8 cellular contexts compared by ENCODE assay signal in genomic region chr20:63740070-63740500, GRCh38. TPM values are rescaled to one million over a fixed set of nuclear protein-coding genes. Genes with fewer than 3 reads are reported as not detected.
DNase-seq lines count a peak whose midpoint lies in the region; FAIRE-seq and TF ChIP-seq lines count a peak whose summit lies in the region.

No MANE protein-coding gene starts in this region.

- DNase-seq in NCI-H2171 treated with DMSO at 0.1 percent for 48 hours (lab: John Stamatoyannopoulos, UW), result peak; percentile 23
- DNase-seq in activated effector memory CD4-positive, alpha-beta T cell treated with Interleukin-2 at 50 U/mL for 16 hours, result peak; percentile 48
- peak; percentile 82 to 84 for DNase-seq in frontal cortex (ENCODE audit: low spot score in 2 of 2)
- peak; percentile 59 for DNase-seq in neuronal stem cell (ENCODE audit: low spot score)
- no peak for DNase-seq in HK-2 (ENCODE audit: unreplicated experiment)
- no peak for DNase-seq in NK-92 (lab: John Stamatoyannopoulos, UW; ENCODE audit: unreplicated experiment)

- H3K9me3 ChIP-seq in neuronal stem cell (replicated peaks in 1 of 2; ENCODE audit: control insufficient read depth in 2 of 2, insufficient read depth in 1 of 2, low read depth in 1 of 2, low read length in 2 of 2), result no peaks in the 10 kb centered on the region

- H3K79me2 ChIP-seq in ACC112 (ENCODE audit: control insufficient read depth, insufficient read depth, low read length, unreplicated experiment), result peaks cover 9% of the 10 kb centered on the region

- H3K4ac ChIP-seq in neuronal stem cell (ENCODE audit: low read length), result no peak overlapping the region

- H3K27ac ChIP-seq in ACC112 (ENCODE audit: low read depth, low read length) (peak overlapping the region; percentile 71), neuronal stem cell (replicated peaks; ENCODE audit: low read length) (peak overlapping the region; percentile 94)

- H2BK5ac ChIP-seq in neuronal stem cell (ENCODE audit: low read length), result peak overlapping the region; percentile 98

- peak overlapping the region; percentile 67 for H2BK15ac ChIP-seq in neuronal stem cell (ENCODE audit: low read length)

- TF ChIP-seq POLR2A in GM18951 (IDR thresholded peaks at IDR 0.05; ENCODE audit: extremely low read depth, insufficient read depth, insufficient read length), result peak; percentile 3

- FAIRE-seq in frontal cortex (lab: Jason Lieb, UNC), result no peak

- peak overlapping the region; percentile 86 for H3K4me3 ChIP-seq in ACC112 (ENCODE audit: low read depth, low read length)
- peak overlapping the region; percentile 69 to 89 for H3K4me3 ChIP-seq in neuronal stem cell (ENCODE audit: low read length in 2 of 2)

- no peak overlapping the region for H2BK12ac ChIP-seq in neuronal stem cell (ENCODE audit: low read length)

- no CpG with 5 or more reads among the region's 65 CpGs for WGBS in neuronal stem cell (ENCODE audit: extremely low coverage in 2 of 2, insufficient read length in 2 of 2, insufficient replicate concordance in 1 of 2), 2 donors

- no peak overlapping the region for H2BK120ac ChIP-seq in neuronal stem cell (ENCODE audit: low read depth, low read length)

- H3K9ac ChIP-seq in neuronal stem cell (ENCODE audit: low read depth, low read length, poor library complexity), result peak overlapping the region; percentile 97

- peaks cover 9% of the 10 kb centered on the region for H3K4me1 ChIP-seq in ACC112 (ENCODE audit: control insufficient read depth, insufficient read depth, low read length, unreplicated experiment)
- peaks cover 10 to 20% of the 10 kb centered on the region in 2 donors for H3K4me1 ChIP-seq in neuronal stem cell (ENCODE audit: control insufficient read depth in 2 of 2, insufficient read depth in 1 of 2, low read depth in 1 of 2, low read length in 2 of 2)

- no peak overlapping the region for H4K8ac ChIP-seq in neuronal stem cell (ENCODE audit: low read depth, low read length)

- in situ Hi-C loops in GM18951 (cut with MboI; ENCODE audit: low sequenced_read_pairs, unreplicated experiment), result no loop called here

- no peak overlapping the region for H2AFZ ChIP-seq in ACC112 (ENCODE audit: low read length, unreplicated experiment)
- H2AFZ ChIP-seq in neuronal stem cell (ENCODE audit: low read length), result peak overlapping the region; percentile 66

- no peak overlapping the region for H3K23ac ChIP-seq in neuronal stem cell (ENCODE audit: low read depth, low read length, poor library complexity)

- no peaks in the 10 kb centered on the region for H3K27me3 ChIP-seq in ACC112 (ENCODE audit: insufficient read depth, low read length)
- no peaks in the 10 kb centered on the region for H3K27me3 ChIP-seq in neuronal stem cell (ENCODE audit: control insufficient read depth in 3 of 3, insufficient read depth in 3 of 3, low read depth in 1 of 3, low read length in 3 of 3)

- peaks cover 4% of the 10 kb centered on the region; the same call in 1 of the 2 replicates for H3K36me3 ChIP-seq in ACC112 (ENCODE audit: insufficient read depth, low read length)
- H3K36me3 ChIP-seq in neuronal stem cell (replicated peaks in 1 of 2; ENCODE audit: control insufficient read depth in 2 of 2, insufficient read depth in 2 of 2, low read length in 2 of 2), result peaks cover 19 to 57% of the 10 kb centered on the region in 2 donors

- peaks cover 16% of the 10 kb centered on the region for H3K79me1 ChIP-seq in neuronal stem cell (ENCODE audit: low read depth, low read length)

- H2AK5ac ChIP-seq in neuronal stem cell (ENCODE audit: low read depth, low read length), result peak overlapping the region; percentile 100

- no peak overlapping the region for H3K14ac ChIP-seq in neuronal stem cell (ENCODE audit: low read length)

- H4K91ac ChIP-seq in neuronal stem cell (ENCODE audit: low read depth, low read length, poor library complexity), result no peak overlapping the region

- H3K18ac ChIP-seq in neuronal stem cell (ENCODE audit: low read length), result peak overlapping the region; percentile 97

- H3K4me2 ChIP-seq in neuronal stem cell (ENCODE audit: insufficient read depth, low read length, poor library complexity, severe bottlenecking), result peak overlapping the region; percentile 89

RNA-seq across cellular contexts. Expression of gene SLC2A4RG, which starts 0.5 kb away (rescaled TPM):
- total RNA-seq in frontal cortex, result 1.2 TPM
- polyA plus RNA-seq in neuronal stem cell (2013, experiment 1 of 2), result 43.6 TPM
- 43.1 TPM for polyA plus RNA-seq in neuronal stem cell (2013, experiment 2 of 2)

RNA-seq across cellular contexts. Expression of gene LIME1, which starts 3.6 kb away (rescaled TPM):
- 4.9 TPM for total RNA-seq in frontal cortex
- 3.2 TPM for polyA plus RNA-seq in neuronal stem cell (2013, experiment 1 of 2)
- 2.9 TPM for polyA plus RNA-seq in neuronal stem cell (2013, experiment 2 of 2)

RNA-seq across cellular contexts. Expression of gene ZGPAT, which starts 32.2 kb away (rescaled TPM):
- 6.5 TPM for total RNA-seq in frontal cortex
- polyA plus RNA-seq in neuronal stem cell (2013, experiment 1 of 2), result 11.0 TPM
- polyA plus RNA-seq in neuronal stem cell (2013, experiment 2 of 2), result 11.0 TPM

RNA-seq across cellular contexts. Expression of gene ARFRP1, which starts 32.3 kb away (rescaled TPM):
- total RNA-seq in frontal cortex, result 18.3 TPM
- 8.8 TPM for polyA plus RNA-seq in neuronal stem cell (2013, experiment 1 of 2)
- polyA plus RNA-seq in neuronal stem cell (2013, experiment 2 of 2), result 8.0 TPM

RNA-seq across cellular contexts. Expression of gene TNFRSF6B, which starts 43.6 kb away (rescaled TPM):
- not detected for total RNA-seq in frontal cortex
- 0.70 TPM for polyA plus RNA-seq in neuronal stem cell (2013, experiment 1 of 2)
- 0.90 TPM for polyA plus RNA-seq in neuronal stem cell (2013, experiment 2 of 2)

Comparison
In these comparisons a context has a peak if more than half of its experiments do, and no peak if none do; other contexts are left out.
1. DNase-seq: peak in NCI-H2171 treated with DMSO at 0.1 percent for 48 hours (single experiment), activated effector memory CD4-positive, alpha-beta T cell treated with Interleukin-2 at 50 U/mL for 16 hours (single experiment), frontal cortex (2 of 2) and neuronal stem cell (single experiment); none in HK-2 (single experiment) and NK-92 (single experiment).